8 cellular contexts compared by ENCODE assay signal in the genomic region with DNA sequence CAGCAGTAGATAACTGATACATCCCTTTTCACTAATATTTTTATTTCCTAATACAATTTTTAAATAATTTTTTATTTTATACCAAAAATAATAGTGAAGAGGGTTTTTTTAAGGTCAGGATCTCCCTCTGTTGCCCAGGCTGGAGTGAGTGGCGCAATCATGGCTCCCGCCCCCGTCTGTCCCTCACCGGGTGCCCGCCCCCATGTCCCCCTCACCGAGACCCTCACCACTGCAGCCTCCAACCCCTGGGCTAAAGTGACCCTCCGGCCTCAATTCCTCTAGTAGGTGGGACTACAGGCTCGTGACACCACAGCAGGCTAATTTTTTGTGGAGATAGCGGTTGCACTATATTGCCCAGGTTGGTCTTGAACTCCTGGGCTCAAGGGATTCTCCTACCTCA. TPM values are rescaled to one million over a fixed set of nuclear protein-coding genes. Genes with fewer than 3 reads are reported as not detected.
DNase-seq lines count a peak whose midpoint lies in the region; ATAC-seq and TF ChIP-seq lines count a peak whose summit lies in the region.

No MANE protein-coding gene starts in this region.

- intact Hi-C loops in psoas muscle (cut with DNase I): no loop called here

- DNase-seq in WERI-Rb-1 (no peak), foreskin fibroblast (no peak), psoas muscle (no peak), amniotic stem cell (lab: John Stamatoyannopoulos, UW) (no peak), COLO829 (ENCODE audit: low spot score) (no peak), SHP77 (lab: John Stamatoyannopoulos, UW) (no peak), NOMO-1 treated with dmso at 0.1 percent for 144 hours (lab: John Stamatoyannopoulos, UW; ENCODE audit: unreplicated experiment) (no peak)

- H3K36me3 ChIP-seq in ES-I3 (ENCODE audit: insufficient read depth, low read length): no peaks in the 10 kb centered on the region
- H3K36me3 ChIP-seq in WERI-Rb-1: no peaks in the 10 kb centered on the region
- H3K36me3 ChIP-seq in psoas muscle (ENCODE audit: insufficient read depth in 1 of 2, low read depth in 1 of 2): no peaks in the 10 kb centered on the region

- peak overlapping the region; percentile 97 for H3K27ac ChIP-seq in WERI-Rb-1
- peak overlapping the region; percentile 80 for H3K27ac ChIP-seq in psoas muscle

- no peak for ATAC-seq in psoas muscle

- no peaks in the 10 kb centered on the region for H3K27me3 ChIP-seq in WERI-Rb-1 (ENCODE audit: insufficient read depth, low read depth, severe bottlenecking)
- H3K27me3 ChIP-seq in psoas muscle (ENCODE audit: insufficient read depth in 3 of 3, low read length in 2 of 3): peaks cover 0 to 37% (median 4%) of the 10 kb centered on the region in 3 donors

- 50 to 51% (median 51%) methylated on average over 9 of the region's 9 CpGs for WGBS in psoas muscle, 3 donors

- no peaks in the 10 kb centered on the region for H3K9me3 ChIP-seq in ES-I3 (ENCODE audit: control insufficient read depth, insufficient read depth, low read length)
- no peaks in the 10 kb centered on the region for H3K9me3 ChIP-seq in WERI-Rb-1 (ENCODE audit: severe bottlenecking)
- no peaks in the 10 kb centered on the region for H3K9me3 ChIP-seq in psoas muscle

- peak overlapping the region; percentile 85; the same call in 1 of the 2 replicates for H3K9ac ChIP-seq in ES-I3 (ENCODE audit: low read depth, low read length)

- H3K4me1 ChIP-seq in ES-I3 (ENCODE audit: insufficient read depth, low read length): peaks cover 7% of the 10 kb centered on the region
- no peaks in the 10 kb centered on the region for H3K4me1 ChIP-seq in psoas muscle

- H3K4me3 ChIP-seq in WERI-Rb-1 (ENCODE audit: low read depth, low read length) (peak overlapping the region; percentile 67), foreskin fibroblast (ENCODE audit: low read depth in 1 of 2, low read length in 2 of 2) (peak overlapping the region; percentile 85), psoas muscle (peak overlapping the region; percentile 69)

- no peak for TF ChIP-seq CTCF in WERI-Rb-1 (IDR thresholded peaks at IDR 0.05; ENCODE audit: low read depth, low read length)
- no peak for TF ChIP-seq CTCF in foreskin fibroblast (IDR thresholded peaks at IDR 0.05; ENCODE audit: low read depth, low read length)
- no peak for TF ChIP-seq CTCF in psoas muscle (IDR thresholded peaks at IDR 0.05)

RNA-seq across cellular contexts. Expression of a gene that starts 17.8 kb away (rescaled TPM):
- total RNA-seq in psoas muscle: 1 to 10 TPM; 2.1 to 6.8 (median 4.2) TPM
- 1 to 10 TPM; 1.7 to 6.5 (median 2.5) TPM for polyA plus RNA-seq in psoas muscle

RNA-seq across cellular contexts. Expression of a gene that starts 32.5 kb away (rescaled TPM):
- 10 to 100 TPM; 10.4 to 22.1 (median 12.9) TPM for total RNA-seq in psoas muscle
- polyA plus RNA-seq in psoas muscle: 10 to 100 TPM; 11.4 to 16.6 (median 16.1) TPM

RNA-seq across cellular contexts. Expression of a gene that starts 41.4 kb away (rescaled TPM):
- total RNA-seq in psoas muscle: 100 to 1,000 TPM; 262 to 368 (median 315) TPM
- 100 to 1,000 TPM; 581 to 659 (median 643) TPM for polyA plus RNA-seq in psoas muscle

RNA-seq across cellular contexts. Expression of a gene that starts 48.8 kb away (rescaled TPM):
- total RNA-seq in psoas muscle: 10 to 100 TPM; 49.6 to 64.4 (median 56.9) TPM
- 10 to 100 TPM; 63.9 to 81.1 (median 68.1) TPM for polyA plus RNA-seq in psoas muscle
